Comparison of ENCODE assay signal across 1 cellular context in genomic region chr7:124784879-124785818, GRCh38.
A peak's percentile ranks its signal among the peaks of the same experiment; 100 is the strongest.
TF ChIP-seq lines count a peak whose summit lies in the region.

No MANE protein-coding gene starts in this region.

TF ChIP-seq in H1, 55 proteins besides CTCF, POLR2A, EP300 and RAD21:
- no peak for TF ChIP-seq RNF2 (IDR thresholded peaks at IDR 0.05; ENCODE audit: borderline replicate concordance, low read depth, low read length, missing control alignments, poor library complexity, severe bottlenecking)
- no peak for TF ChIP-seq KDM5A (IDR thresholded peaks at IDR 0.05; ENCODE audit: low read length)
- TF ChIP-seq YY1 (IDR thresholded peaks at IDR 0.05; ENCODE audit: low read depth, low read length): 0 out of 2 replicates have a peak, but pooled peaks have one; percentile 39
- no peak for TF ChIP-seq CHD2 (IDR thresholded peaks at IDR 0.05; ENCODE audit: low read length)
- no peak for TF ChIP-seq SAP30 (IDR thresholded peaks at IDR 0.05; ENCODE audit: insufficient read depth, insufficient replicate concordance, low read length)
- TF ChIP-seq TEAD4 (IDR thresholded peaks at IDR 0.05; ENCODE audit: low read depth, low read length): peak; percentile 35; the same call in 1 of the 2 replicates
